19 cellular contexts compared by ENCODE assay signal in the genomic region with DNA sequence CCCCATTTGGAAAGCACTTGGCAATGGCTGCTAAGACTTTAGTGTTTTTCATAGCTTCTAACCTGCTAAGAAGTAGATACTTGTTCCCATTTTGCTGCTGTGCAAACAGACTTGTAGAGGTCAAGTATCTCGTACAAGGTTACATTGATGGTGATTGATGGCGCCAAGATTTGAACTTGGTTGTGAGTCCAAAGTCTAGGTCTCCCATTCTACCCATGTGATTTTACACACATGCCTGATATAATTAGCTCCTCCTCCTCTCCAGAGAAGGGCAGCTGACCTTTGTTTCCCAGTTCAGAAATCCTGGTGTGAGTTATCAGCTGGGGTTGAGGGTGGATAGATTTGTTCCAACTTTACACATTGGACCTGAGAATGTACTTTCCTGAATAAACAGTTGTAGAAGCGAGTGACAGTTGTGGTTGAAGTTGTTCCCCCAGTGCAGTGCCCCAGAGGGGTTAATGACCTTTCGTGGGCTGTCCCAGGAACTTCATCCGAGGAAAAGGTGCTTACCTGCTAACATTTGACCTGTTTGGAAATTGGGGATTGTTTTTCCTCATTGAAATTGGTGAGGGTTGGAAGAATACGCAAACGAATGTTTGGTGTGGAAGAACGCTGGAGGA. TPM values are rescaled to one million over a fixed set of nuclear protein-coding genes. Genes with fewer than 3 reads are reported as not detected.
"Had no signal": no experiment of that assay in that cellular context is flagged by ENCODE, and none has a peak within 500 bp of the region (broad histone marks: within the 10 kb centered on the region; RNA-seq: fewer than 3 reads in every experiment).

No MANE protein-coding gene starts in this region.

- H3K9me3 Mint-ChIP-seq: activated CD4-positive, alpha-beta T cell treated with anti-CD3 and anti-CD28 coated beads, Interleukin-2, amount 10 ng/mL, durations not matched to agents 7 days and 5 days; activated naive CD4-positive, alpha-beta T cell treated with anti-CD3 and anti-CD28 coated beads for 36 hours; activated T-cell treated with anti-CD3 and anti-CD28 coated beads, Interleukin-2, amount 50 U/mL, for 4 hours; effector memory CD8-positive, alpha-beta T cell; stimulated activated naive CD8-positive, alpha-beta T cell treated with anti-CD3 and anti-CD28 coated beads, Interleukin-15, Interleukin-2, amounts not matched to agents 100 ng/mL and 50 ng/mL, for 24 hours; T-helper 1 cell treated with Interleukin-12 subunit alpha and Interleukin-12 subunit beta and Interleukin-4 antibody, amounts not matched to agents 30 μg/mL and 1 μg/mL, for 36 hours had no signal

- H3K4me1 Mint-ChIP-seq: activated CD4-positive, alpha-beta T cell treated with anti-CD3 and anti-CD28 coated beads, Interleukin-2, amount 10 ng/mL, durations not matched to agents 7 days and 5 days had no signal

- H3K4me1 ChIP-seq: transverse colon had no signal

- ATAC-seq: activated CD4-positive, CD25-positive, alpha-beta regulatory T cell treated with anti-CD3 and anti-CD28 coated beads, Interleukin-2, amount 50 U/mL, for 24 hours; activated T-cell treated with anti-CD3 and anti-CD28 coated beads, Interleukin-2, amount 50 U/mL, for 4 hours; effector memory CD8-positive, alpha-beta T cell had no signal

- H3K36me3 ChIP-seq: left ventricle myocardium inferior, transverse colon had no signal

- H3K4me3 Mint-ChIP-seq: activated CD4-positive, alpha-beta T cell treated with anti-CD3 and anti-CD28 coated beads, Interleukin-2, amount 10 ng/mL, durations not matched to agents 7 days and 5 days; activated naive CD4-positive, alpha-beta T cell treated with anti-CD3 and anti-CD28 coated beads for 36 hours; activated T-cell treated with anti-CD3 and anti-CD28 coated beads, Interleukin-2, amount 50 U/mL, for 4 hours; effector memory CD8-positive, alpha-beta T cell; stimulated activated naive CD8-positive, alpha-beta T cell treated with anti-CD3 and anti-CD28 coated beads, Interleukin-15, Interleukin-2, amounts not matched to agents 100 ng/mL and 50 ng/mL, for 24 hours; T-helper 1 cell treated with Interleukin-12 subunit alpha and Interleukin-12 subunit beta and Interleukin-4 antibody, amounts not matched to agents 30 μg/mL and 1 μg/mL, for 36 hours had no signal

- DNase-seq: activated CD4-positive, alpha-beta T cell treated with anti-CD3 and anti-CD28 coated beads, Interleukin-2, amount 10 ng/mL, durations not matched to agents 7 days and 5 days; activated CD8-positive, alpha-beta memory T cell treated with anti-CD3 and anti-CD28 coated beads, Interleukin-2, amount 50 U/mL, for 4 hours; activated naive CD4-positive, alpha-beta T cell treated with anti-CD3 and anti-CD28 coated beads for 36 hours; activated T-cell treated with anti-CD3 and anti-CD28 coated beads, Interleukin-2, amount 50 U/mL, for 4 hours; aorta; dermis blood vessel endothelial cell; effector memory CD8-positive, alpha-beta T cell; foreskin fibroblast; glutamatergic neuron; hypothalamus; left ventricle myocardium inferior; mesenchymal stem cell; occipital lobe; transverse colon had no signal

- H3K4me3 ChIP-seq: left ventricle myocardium inferior, transverse colon had no signal

- H3K27ac Mint-ChIP-seq: activated CD4-positive, alpha-beta T cell treated with anti-CD3 and anti-CD28 coated beads, Interleukin-2, amount 10 ng/mL, durations not matched to agents 7 days and 5 days; activated naive CD4-positive, alpha-beta T cell treated with anti-CD3 and anti-CD28 coated beads for 36 hours; effector memory CD8-positive, alpha-beta T cell; stimulated activated naive CD8-positive, alpha-beta T cell treated with anti-CD3 and anti-CD28 coated beads, Interleukin-15, Interleukin-2, amounts not matched to agents 100 ng/mL and 50 ng/mL, for 24 hours; T-helper 1 cell treated with Interleukin-12 subunit alpha and Interleukin-12 subunit beta and Interleukin-4 antibody, amounts not matched to agents 30 μg/mL and 1 μg/mL, for 36 hours had no signal

- H3K27ac ChIP-seq: epithelial cell of prostate, left ventricle myocardium inferior, transverse colon had no signal

- H3K9me3 ChIP-seq: left ventricle myocardium inferior, transverse colon had no signal

- H3K27me3 ChIP-seq: transverse colon had no signal

RNA-seq across cellular contexts. Expression of a gene that starts 10.4 kb away (rescaled TPM):
- total RNA-seq: activated CD4-positive, alpha-beta T cell treated with anti-CD3 and anti-CD28 coated beads, Interleukin-2, amount 10 ng/mL, durations not matched to agents 7 days and 5 days had no signal
- polyA plus RNA-seq: neural cell had no signal
